ENCODE assay signal across 16 cellular contexts in the genomic region with DNA sequence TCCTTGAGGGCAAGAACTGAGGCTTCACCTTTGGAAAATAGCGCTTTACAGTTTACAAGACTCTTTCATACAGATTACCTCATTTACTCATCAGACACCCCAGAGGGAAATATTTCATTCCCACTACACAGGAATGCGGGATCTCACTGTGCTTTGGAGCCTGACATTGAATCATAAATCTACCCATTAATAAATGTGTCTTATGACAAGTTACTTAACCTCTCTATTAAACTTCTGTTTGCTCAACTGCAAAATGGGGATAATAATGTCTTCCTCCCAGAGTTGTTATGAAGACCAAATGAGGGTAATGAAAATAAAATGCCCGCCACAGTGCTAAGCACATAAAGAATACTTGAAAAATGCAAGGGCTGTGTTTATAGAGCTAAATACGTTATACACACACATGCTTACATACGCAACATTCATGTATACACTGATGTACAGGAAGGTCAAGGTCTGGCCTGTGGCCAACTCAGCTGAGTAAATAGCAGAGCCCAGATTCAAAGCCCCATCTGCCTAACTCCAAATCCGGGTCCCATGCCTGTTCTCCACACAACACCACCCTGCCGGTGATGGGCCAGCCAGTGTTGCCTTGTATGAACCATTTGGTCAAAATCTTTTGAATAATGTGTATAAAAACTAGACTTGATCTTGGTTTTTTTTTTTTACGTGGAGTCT. TPM values are rescaled to one million over a fixed set of nuclear protein-coding genes. Genes with fewer than 3 reads are reported as not detected.
DNase-seq lines count a peak whose midpoint lies in the region; FAIRE-seq and TF ChIP-seq lines count a peak whose summit lies in the region.
"Had no signal": no experiment of that assay in that cellular context is flagged by ENCODE, and none has a peak within 500 bp of the region (broad histone marks: within the 10 kb centered on the region; RNA-seq: fewer than 3 reads in every experiment).

No MANE protein-coding gene starts in this region.

- peaks cover 46% of the 10 kb centered on the region for H3K4me1 Mint-ChIP-seq in osteocyte (ENCODE audit: unreplicated experiment)
- H3K4me1 Mint-ChIP-seq: activated B cell treated with CpG ODN at 0.5 μM for 24 hours; CD4-positive, alpha-beta memory T cell had no signal

- no peaks in the 10 kb centered on the region for H3K27me3 Mint-ChIP-seq in osteocyte (ENCODE audit: unreplicated experiment)
- H3K27me3 Mint-ChIP-seq: activated B cell treated with CpG ODN at 0.5 μM for 24 hours had no signal

- FAIRE-seq in D721Med (lab: Jason Lieb, UNC) = no peak

- peak overlapping the region; percentile 38 for H3K27ac Mint-ChIP-seq in osteocyte (ENCODE audit: unreplicated experiment)
- H3K27ac Mint-ChIP-seq: activated B cell treated with CpG ODN at 0.5 μM for 24 hours; CD4-positive, alpha-beta memory T cell; HFFc6 had no signal

- TF ChIP-seq CTCF in osteocyte (IDR thresholded peaks at IDR 0.05) (no peak), D721Med (IDR thresholded peaks at IDR 0.05; ENCODE audit: insufficient read depth, missing control alignments) (no peak)

- H3K36me3 Mint-ChIP-seq in osteocyte (ENCODE audit: unreplicated experiment) = no peaks in the 10 kb centered on the region
- H3K36me3 Mint-ChIP-seq: brain; CD4-positive, alpha-beta memory T cell had no signal

- DNase-seq in DMS 273 (lab: John Stamatoyannopoulos, UW; ENCODE audit: unreplicated experiment) (peak; percentile 56), DMS 273 treated with DMSO at 0.1 percent for 48 hours (lab: John Stamatoyannopoulos, UW) (no peak), NCI-H146 treated with DMSO at 0.1 percent for 48 hours (lab: John Stamatoyannopoulos, UW; ENCODE audit: unreplicated experiment) (peak; percentile 47), amniotic epithelial cell (ENCODE audit: low read depth) (peak; percentile 67), osteocyte (ENCODE audit: extremely low spot score, unreplicated experiment) (no peak), head of caudate nucleus (no peak), D721Med (ENCODE audit: insufficient read length, low spot score) (no peak), cortex of kidney (lab: John Stamatoyannopoulos, UW) (no peak)
- DNase-seq: activated B cell treated with CpG ODN at 0.5 μM for 24 hours; activated naive CD4-positive, alpha-beta T cell; CD4-positive, alpha-beta memory T cell; GDM1; HFFc6; Karpas-422; stimulated activated CD4-positive, alpha-beta T cell treated with anti-CD3 and anti-CD28 coated beads, Interleukin-12 subunit alpha, Interleukin-12 subunit beta, amount 100 ng/mL, for 4 hours had no signal

- intact Hi-C loops in head of caudate nucleus (cut with DNase I) = no loop called here

- no peak overlapping the region for H3K4me3 Mint-ChIP-seq in osteocyte (ENCODE audit: unreplicated experiment)
- H3K4me3 Mint-ChIP-seq: activated B cell treated with CpG ODN at 0.5 μM for 24 hours; CD4-positive, alpha-beta memory T cell; HFFc6 had no signal

- no peaks in the 10 kb centered on the region for H3K9me3 Mint-ChIP-seq in osteocyte (ENCODE audit: unreplicated experiment)
- H3K9me3 Mint-ChIP-seq: activated B cell treated with CpG ODN at 0.5 μM for 24 hours; brain; CD4-positive, alpha-beta memory T cell; HFFc6 had no signal

RNA-seq across cellular contexts. Expression of a gene that starts 56.6 kb away (rescaled TPM):
- 594 TPM in 2 replicates for total RNA-seq in osteocyte

Comparison
In these comparisons a context has a peak if more than half of its experiments do, and no peak if none do; other contexts are left out.
1. DNase-seq: peak in DMS 273 (single experiment), NCI-H146 treated with DMSO at 0.1 percent for 48 hours (single experiment) and amniotic epithelial cell (single experiment); none in DMS 273 treated with DMSO at 0.1 percent for 48 hours (single experiment), osteocyte (single experiment), head of caudate nucleus (0 of 42), D721Med (single experiment) and cortex of kidney (single experiment).